7 cellular contexts compared by ENCODE assay signal in genomic region chr2:200102971-200103370, GRCh38.
"Had no signal": no experiment of that assay in that cellular context is flagged by ENCODE, and none has a peak within 500 bp of the region (broad histone marks: within the 10 kb centered on the region; RNA-seq: fewer than 3 reads in every experiment).

No MANE protein-coding gene starts in this region.

- H3K9me3 Mint-ChIP-seq: IgD-negative memory B cell had no signal

- ATAC-seq: K562 had no signal

- H3K27me3 Mint-ChIP-seq: IgD-negative memory B cell had no signal

- H3K4me3 ChIP-seq: K562 had no signal

- FAIRE-seq: HTR-8/SVneo, K562 had no signal

- H3K27ac Mint-ChIP-seq: IgD-negative memory B cell had no signal

- H3K4me3 Mint-ChIP-seq: IgD-negative memory B cell had no signal

- H3K36me3 Mint-ChIP-seq: IgD-negative memory B cell had no signal

- H3K27ac ChIP-seq: HL-60 had no signal

- DNase-seq: IMR-90, KBM-7, KG1 had no signal

- H3K4me1 Mint-ChIP-seq: IgD-negative memory B cell had no signal
